Comparison of ENCODE assay signal across 1 cellular context in genomic region chr1:12143631-12144155, GRCh38.
TF ChIP-seq lines count a peak whose summit lies in the region.

No MANE protein-coding gene starts in this region.

TF ChIP-seq in K562, 482 proteins besides CTCF, POLR2A, EP300 and RAD21 (continued from another document and continues in another):
- TF ChIP-seq ZNF592 (IDR thresholded peaks at IDR 0.05): peak; percentile 88
- TF ChIP-seq SMARCA4 (IDR thresholded peaks at IDR 0.05): no peak
- TF ChIP-seq RAD51 (IDR thresholded peaks at IDR 0.05; ENCODE audit: borderline replicate concordance, low read depth): peak; percentile 61
- TF ChIP-seq MIER1 (IDR thresholded peaks at IDR 0.05; ENCODE audit: low read depth): no peak
- TF ChIP-seq BRD9 (IDR thresholded peaks at IDR 0.05; ENCODE audit: low read depth, partially characterized antibody): no peak
- TF ChIP-seq THRAP3 (IDR thresholded peaks at IDR 0.05; ENCODE audit: borderline replicate concordance): no peak
- TF ChIP-seq CHCHD3 (CRISPR knock-in tag; IDR thresholded peaks at IDR 0.05): no peak
- peak; percentile 49; the same call in 1 of the 2 replicates for TF ChIP-seq BACH1 (tag; IDR thresholded peaks at IDR 0.05)
- TF ChIP-seq ZKSCAN8 (CRISPR knock-in tag; IDR thresholded peaks at IDR 0.05): peak; percentile 53; the same call in 1 of the 2 replicates
- no peak for TF ChIP-seq ZNF407 (IDR thresholded peaks at IDR 0.05; ENCODE audit: low read depth)
- TF ChIP-seq MYBL2 (IDR thresholded peaks at IDR 0.05; ENCODE audit: low read depth): no peak
- TF ChIP-seq MYBL2 (CRISPR knock-in tag; IDR thresholded peaks at IDR 0.05; ENCODE audit: borderline replicate concordance): no peak
- no peak for TF ChIP-seq TAF9B (IDR thresholded peaks at IDR 0.05; ENCODE audit: partially characterized antibody)
- no peak for TF ChIP-seq ZNF398 (CRISPR knock-in tag; IDR thresholded peaks at IDR 0.05)
- TF ChIP-seq SREBF1 (IDR thresholded peaks at IDR 0.05; ENCODE audit: borderline replicate concordance, low read depth, low read length): no peak
- no peak for TF ChIP-seq MED1 (CRISPR knock-in tag; IDR thresholded peaks at IDR 0.05; ENCODE audit: borderline replicate concordance)
- no peak for TF ChIP-seq DNMT1 (IDR thresholded peaks at IDR 0.05)
- peak; percentile 90 for TF ChIP-seq FOSL1 (tag; conservative IDR thresholded peaks at IDR 0.05)
- peak; percentile 50 for TF ChIP-seq SAP30 (IDR thresholded peaks at IDR 0.05; ENCODE audit: borderline replicate concordance, insufficient read depth, low read depth, low read length, poor library complexity, severe bottlenecking)
- TF ChIP-seq FOXK2 (conservative IDR thresholded peaks at IDR 0.05 in 1 of 2, IDR thresholded peaks at IDR 0.05 in 1 of 2; ENCODE audit: low read depth in 2 of 2): peak; percentile 96 to 98
- peak; percentile 97 for TF ChIP-seq L3MBTL2 (IDR thresholded peaks at IDR 0.05)
- TF ChIP-seq SP1 (CRISPR knock-in tag; IDR thresholded peaks at IDR 0.05): peak; percentile 61
- no peak for TF ChIP-seq ATF2 (CRISPR knock-in tag; IDR thresholded peaks at IDR 0.05)
- TF ChIP-seq DLX4 (CRISPR knock-in tag; IDR thresholded peaks at IDR 0.05): no peak
- no peak; a peak in 1 of 4 replicates for TF ChIP-seq RCOR1 (IDR thresholded peaks at IDR 0.05; ENCODE audit: borderline replicate concordance in 1 of 2, low read depth in 2 of 2, low read length in 2 of 2)
- no peak for TF ChIP-seq XRCC4 (IDR thresholded peaks at IDR 0.05; ENCODE audit: extremely low read depth, insufficient read depth, insufficient read length)
- peak; percentile 78; the same call in 1 of the 2 replicates for TF ChIP-seq ZNF583 (CRISPR knock-in tag; IDR thresholded peaks at IDR 0.05)
- peak; percentile 60; the same call in 1 of the 2 replicates for TF ChIP-seq RREB1 (CRISPR knock-in tag; IDR thresholded peaks at IDR 0.05)
- peak; percentile 91 for TF ChIP-seq ZNF589 (CRISPR knock-in tag; IDR thresholded peaks at IDR 0.05; ENCODE audit: low read depth)
- no peak for TF ChIP-seq HOXB6 (CRISPR knock-in tag; IDR thresholded peaks at IDR 0.05; ENCODE audit: borderline replicate concordance)
- TF ChIP-seq ZFP91 (CRISPR knock-in tag; IDR thresholded peaks at IDR 0.05): peak; percentile 47; the same call in 1 of the 2 replicates
